ENCODE assay signal across 12 cellular contexts in the genomic region with DNA sequence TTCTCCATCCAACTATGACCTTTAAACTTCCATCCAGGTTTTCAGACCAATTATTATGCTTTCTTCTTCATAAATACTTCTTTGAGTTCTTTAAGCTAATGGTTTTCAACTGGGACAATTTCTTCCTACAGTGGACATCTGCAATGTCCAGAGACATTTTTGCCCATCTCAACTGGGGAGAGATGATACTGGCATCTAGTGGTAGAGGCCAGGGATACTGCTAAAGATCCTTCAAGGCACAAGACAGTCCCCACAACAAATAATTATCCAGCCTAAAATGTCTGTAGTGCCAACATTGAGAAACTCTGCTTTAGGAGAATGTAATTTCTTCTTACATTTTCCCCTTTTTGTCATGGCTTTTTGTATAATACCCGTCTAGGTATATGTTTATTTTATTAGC. TPM values are rescaled to one million over a fixed set of nuclear protein-coding genes. Genes with fewer than 3 reads are reported as not detected.
DNase-seq lines count a peak whose midpoint lies in the region; ATAC-seq, FAIRE-seq and TF ChIP-seq lines count a peak whose summit lies in the region.
"Had no signal": no experiment of that assay in that cellular context is flagged by ENCODE, and none has a peak within 500 bp of the region (broad histone marks: within the 10 kb centered on the region; RNA-seq: fewer than 3 reads in every experiment).

No MANE protein-coding gene starts in this region.

- H3K27me3 Mint-ChIP-seq in activated CD8-positive, alpha-beta T cell treated with anti-CD3 and anti-CD28 coated beads, Interleukin-2, amount 10 ng/mL, durations not matched to agents 7 days and 5 days (ENCODE audit: low read depth) = no peaks in the 10 kb centered on the region
- H3K27me3 Mint-ChIP-seq: natural killer cell treated with Interleukin-12 subunit alpha and Interleukin-12 subunit beta and Interleukin-15 and Interleukin-18, amount 100 ng/mL, for 72 hours had no signal

- DNase-seq in keratinocyte (ENCODE audit: low read depth, low spot score) (no peak), cortex of kidney (lab: John Stamatoyannopoulos, UW) (no peak), KG1 (lab: John Stamatoyannopoulos, UW) (no peak), GOT3 (lab: John Stamatoyannopoulos, UW) (no peak)
- DNase-seq in activated CD8-positive, alpha-beta T cell treated with anti-CD3 and anti-CD28 coated beads, Interleukin-2, amount 10 ng/mL, durations not matched to agents 7 days and 5 days = no peak
- DNase-seq: activated gamma-delta T cell treated with Interleukin-2 at 50 U/mL for 16 hours; CD8-positive, alpha-beta T cell; T-helper 2 cell had no signal

- CTCF ChIA-PET in activated CD8-positive, alpha-beta T cell treated with anti-CD3 and anti-CD28 coated beads, Interleukin-2, amount 10 ng/mL, durations not matched to agents 7 days and 5 days (lab: Charles Lee) = no interaction called here

- no peaks in the 10 kb centered on the region for H3K9me3 Mint-ChIP-seq in activated CD8-positive, alpha-beta T cell treated with anti-CD3 and anti-CD28 coated beads, Interleukin-2, amount 10 ng/mL, durations not matched to agents 7 days and 5 days (ENCODE audit: insufficient read depth)
- H3K9me3 Mint-ChIP-seq: CD8-positive, alpha-beta T cell; natural killer cell treated with Interleukin-12 subunit alpha and Interleukin-12 subunit beta and Interleukin-15 and Interleukin-18, amount 100 ng/mL, for 72 hours had no signal

- TF ChIP-seq CTCF in 22Rv1 (IDR thresholded peaks at IDR 0.05) (peak; percentile 89), GM12873 (IDR thresholded peaks at IDR 0.05; ENCODE audit: insufficient read depth, low read depth, low read length, missing control alignments) (peak; percentile 36), VCaP (conservative IDR thresholded peaks at IDR 0.05) (peak; percentile 89), keratinocyte (optimal IDR thresholded peaks at IDR 0.05 in 1 of 3, IDR thresholded peaks at IDR 0.05 in 1 of 3, conservative IDR thresholded peaks at IDR 0.05 in 1 of 3; ENCODE audit: extremely low read depth in 1 of 3, insufficient read depth in 2 of 3, low read length in 3 of 3) (peak; percentile 11 to 66 (median 49))

- no peak for ATAC-seq in activated CD8-positive, alpha-beta T cell treated with anti-CD3 and anti-CD28 coated beads, Interleukin-2, amount 10 ng/mL, durations not matched to agents 7 days and 5 days
- ATAC-seq: CD8-positive, alpha-beta T cell; natural killer cell treated with Interleukin-12 subunit alpha and Interleukin-12 subunit beta and Interleukin-15 and Interleukin-18, amount 100 ng/mL, for 72 hours had no signal

- POLR2A ChIA-PET in activated CD8-positive, alpha-beta T cell treated with anti-CD3 and anti-CD28 coated beads, Interleukin-2, amount 10 ng/mL, durations not matched to agents 7 days and 5 days (lab: Charles Lee) = no interaction called here

- no peaks in the 10 kb centered on the region for H3K36me3 ChIP-seq in keratinocyte (ENCODE audit: control insufficient read depth in 2 of 2, extremely low read depth in 1 of 2, insufficient read depth in 2 of 2, low read length in 2 of 2)

- H3K9me3 ChIP-seq in keratinocyte (ENCODE audit: control insufficient read depth, low read depth, low read length) = no peaks in the 10 kb centered on the region

- no peaks in the 10 kb centered on the region for H3K4me1 ChIP-seq in keratinocyte (ENCODE audit: control insufficient read depth, extremely low read depth, insufficient read depth, low read length)

- FAIRE-seq in keratinocyte (lab: Jason Lieb, UNC) = no peak

- no peak overlapping the region for H3K27ac ChIP-seq in 22Rv1
- H3K27ac ChIP-seq in VCaP = no peak overlapping the region
- H3K27ac ChIP-seq in keratinocyte (ENCODE audit: control insufficient read depth, insufficient read depth, low read length) = no peak overlapping the region

- H4K20me1 ChIP-seq in keratinocyte (ENCODE audit: control insufficient read depth, extremely low read depth, insufficient read depth, low read length) = no peaks in the 10 kb centered on the region

- no peaks in the 10 kb centered on the region for H3K4me1 Mint-ChIP-seq in activated CD8-positive, alpha-beta T cell treated with anti-CD3 and anti-CD28 coated beads, Interleukin-2, amount 10 ng/mL, durations not matched to agents 7 days and 5 days (ENCODE audit: low read depth)

- H3K9ac ChIP-seq in keratinocyte (ENCODE audit: control insufficient read depth, extremely low read depth, insufficient read depth, low read length) = no peak overlapping the region

- H2AFZ ChIP-seq in keratinocyte (ENCODE audit: control insufficient read depth, low read length) = no peak overlapping the region

- no peaks in the 10 kb centered on the region for H3K79me2 ChIP-seq in keratinocyte (ENCODE audit: control insufficient read depth, insufficient read depth, low read length)

- H3K27ac Mint-ChIP-seq in activated CD8-positive, alpha-beta T cell treated with anti-CD3 and anti-CD28 coated beads, Interleukin-2, amount 10 ng/mL, durations not matched to agents 7 days and 5 days = no peak overlapping the region
- H3K27ac Mint-ChIP-seq: CD8-positive, alpha-beta T cell; natural killer cell treated with Interleukin-12 subunit alpha and Interleukin-12 subunit beta and Interleukin-15 and Interleukin-18, amount 100 ng/mL, for 72 hours had no signal

- H3K4me2 ChIP-seq in keratinocyte (ENCODE audit: control insufficient read depth, extremely low read depth, insufficient read depth, low read depth, low read length) = no peak overlapping the region

- no peaks in the 10 kb centered on the region for H3K27me3 ChIP-seq in keratinocyte (ENCODE audit: control insufficient read depth, extremely low read depth, insufficient read depth, low read length)

- no peaks in the 10 kb centered on the region for H3K9me1 ChIP-seq in keratinocyte (ENCODE audit: control insufficient read depth, extremely low read depth, insufficient read depth, low read length)

- no peak overlapping the region for H3K4me3 ChIP-seq in keratinocyte (ENCODE audit: control insufficient read depth in 2 of 3, extremely low read depth in 1 of 3, insufficient read depth in 2 of 3, low read depth in 1 of 3, low read length in 3 of 3)

- no peak overlapping the region for H3K4me3 Mint-ChIP-seq in activated CD8-positive, alpha-beta T cell treated with anti-CD3 and anti-CD28 coated beads, Interleukin-2, amount 10 ng/mL, durations not matched to agents 7 days and 5 days
- H3K4me3 Mint-ChIP-seq: CD8-positive, alpha-beta T cell; natural killer cell treated with Interleukin-12 subunit alpha and Interleukin-12 subunit beta and Interleukin-15 and Interleukin-18, amount 100 ng/mL, for 72 hours had no signal

- no peaks in the 10 kb centered on the region for H3K36me3 Mint-ChIP-seq in activated CD8-positive, alpha-beta T cell treated with anti-CD3 and anti-CD28 coated beads, Interleukin-2, amount 10 ng/mL, durations not matched to agents 7 days and 5 days (ENCODE audit: low read depth)
- H3K36me3 Mint-ChIP-seq: CD8-positive, alpha-beta T cell; natural killer cell treated with Interleukin-12 subunit alpha and Interleukin-12 subunit beta and Interleukin-15 and Interleukin-18, amount 100 ng/mL, for 72 hours had no signal

- dilution Hi-C loops in keratinocyte (cut with MboI; ENCODE audit: extremely low pct_ligation_motif_present, low sequenced_read_pairs) = no loop called here

RNA-seq across cellular contexts. Expression of gene TRHDE, which starts 10.6 kb away (rescaled TPM):
- 0.12 to 0.21 TPM (median 0.17 TPM) in 3 replicates for polyA plus RNA-seq in keratinocyte
- polyA plus RNA-seq in keratinocyte (2011; ENCODE audit: low read depth) = not detected
- polyA plus RNA-seq in keratinocyte (2011; cell fraction: cytosol; rRNA removed) = 0.04 and 0.06 TPM in 2 replicates
- polyA plus RNA-seq in keratinocyte (2011; cell fraction: nucleus; rRNA removed) = 0.11 and 0.55 TPM in 2 replicates
- polyA plus RNA-seq in keratinocyte (2012; ENCODE audit: low replicate concordance) = 0.21 TPM in 1 of 2 replicates, not detected in the other
- polyA minus RNA-seq in keratinocyte = 0.13 to 0.90 TPM (median 0.30 TPM) in 3 replicates
- not detected for polyA minus RNA-seq in keratinocyte (2011; cell fraction: cytosol; rRNA and poly(A)+ RNA removed)
- polyA minus RNA-seq in keratinocyte (2011; cell fraction: nucleus; rRNA and poly(A)+ RNA removed) = 0.93 and 1.3 TPM in 2 replicates
- not detected for total RNA-seq in activated CD8-positive, alpha-beta T cell treated with anti-CD3 and anti-CD28 coated beads, Interleukin-2, amount 10 ng/mL, durations not matched to agents 7 days and 5 days
- total RNA-seq: CD8-positive, alpha-beta T cell had no signal

Comparison
In these comparisons a context has a peak if more than half of its experiments do, and no peak if none do; other contexts are left out.
1. CTCF ChIP-seq: peak in every context shown above with its lines; median percentile 89 in 22Rv1; 89 in VCaP; 49 in keratinocyte; 36 in GM12873.